Comparison of ENCODE assay signal across 1 cellular context in the genomic region with DNA sequence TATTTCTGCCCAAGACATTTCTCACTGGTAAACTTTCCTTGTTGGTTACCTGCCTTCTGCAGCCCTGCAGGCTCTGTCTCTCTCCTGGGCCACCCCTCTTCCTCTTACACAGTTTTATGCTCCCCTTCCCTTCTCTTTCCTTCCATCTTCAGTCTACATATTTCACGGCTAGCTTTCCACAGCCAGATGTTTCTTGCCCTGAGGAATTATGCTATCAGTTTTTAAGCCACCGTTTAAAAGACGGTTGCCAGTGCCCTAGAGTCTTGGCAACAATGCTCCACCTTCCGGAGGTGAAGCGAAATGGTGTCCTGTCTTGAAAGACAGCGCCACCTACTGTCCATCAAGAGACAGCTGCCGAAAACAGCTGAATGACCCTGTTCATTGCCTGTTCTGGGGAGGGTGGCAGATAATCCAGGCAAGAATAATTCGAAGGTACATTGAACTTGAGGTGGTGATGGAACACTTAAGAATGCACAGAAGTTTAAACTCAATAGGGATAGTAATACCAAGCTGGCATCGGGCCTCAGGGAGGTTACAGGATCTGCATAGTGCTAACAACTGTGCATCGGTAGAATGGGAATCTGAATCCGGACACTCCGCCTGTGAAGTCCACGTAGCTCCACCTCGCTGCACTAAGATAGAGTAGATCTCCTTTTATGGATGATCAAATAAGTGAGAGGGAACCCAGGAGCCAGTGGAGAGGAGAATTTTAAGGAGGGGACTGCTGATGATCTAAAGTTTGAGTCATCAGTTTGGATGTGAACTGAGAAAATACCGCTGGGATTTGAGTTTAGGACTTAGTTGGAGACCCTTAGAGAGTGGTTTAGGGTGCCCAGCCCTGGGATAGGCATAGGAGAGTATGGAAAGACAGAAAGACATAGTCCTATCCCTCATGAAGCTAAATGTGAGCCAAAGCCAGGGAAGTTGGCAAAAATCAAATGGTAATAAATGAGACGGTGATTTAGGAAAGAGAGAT.
A peak's percentile ranks its signal among the peaks of the same experiment; 100 is the strongest.
TF ChIP-seq lines count a peak whose summit lies in the region.

No MANE protein-coding gene starts in this region.

TF ChIP-seq in HepG2, 621 proteins besides CTCF, POLR2A, EP300 and RAD21 (continued from another document):
- TF ChIP-seq CENPT (CRISPR knock-in tag; IDR thresholded peaks at IDR 0.05; ENCODE audit: low read depth), result no peak
- TF ChIP-seq, protein P1, sequence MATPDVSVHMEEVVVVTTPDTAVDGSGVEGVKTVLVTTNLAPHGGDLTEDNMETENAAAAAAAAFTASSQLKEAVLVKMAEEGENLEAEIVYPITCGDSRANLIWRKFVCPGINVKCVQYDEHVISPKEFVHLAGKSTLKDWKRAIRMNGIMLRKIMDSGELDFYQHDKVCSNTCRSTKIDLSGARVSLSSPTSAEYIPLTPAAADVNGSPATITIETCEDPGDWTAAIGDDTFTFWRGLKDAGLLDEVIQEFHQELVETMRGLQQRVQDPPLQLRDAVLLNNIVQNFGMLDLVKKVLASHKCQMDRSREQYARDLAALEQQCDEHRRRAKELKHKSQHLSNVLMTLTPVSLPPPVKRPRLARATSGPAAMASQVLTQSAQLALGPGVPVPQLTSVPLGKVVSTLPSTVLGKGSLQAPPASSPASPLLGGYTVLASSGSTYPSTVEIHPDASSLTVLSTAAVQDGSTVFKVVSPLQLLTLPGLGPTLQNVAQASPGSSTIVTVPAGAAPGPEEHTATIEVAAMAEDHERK (CRISPR knock-in tag; IDR thresholded peaks at IDR 0.05; ENCODE audit: low read depth), result no peak
- peak; percentile 44; the same call in 1 of the 2 replicates for TF ChIP-seq PHF8 (CRISPR knock-in tag; IDR thresholded peaks at IDR 0.05)
- no peak for TF ChIP-seq ISX (CRISPR knock-in tag; conservative IDR thresholded peaks at IDR 0.05)
- TF ChIP-seq, protein P2, sequence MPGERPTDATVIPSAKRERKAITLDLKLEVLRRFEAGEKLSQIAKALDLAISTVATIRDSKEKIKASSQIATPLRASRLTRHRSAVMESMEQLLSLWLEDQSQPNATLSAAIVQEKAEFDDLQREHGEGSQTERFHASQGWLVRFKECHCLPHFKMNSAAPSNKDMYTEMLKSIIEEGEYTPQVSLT (CRISPR knock-in tag; IDR thresholded peaks at IDR 0.05; ENCODE audit: borderline replicate concordance, low read depth), result no peak
- no peak for TF ChIP-seq RBM22 (optimal IDR thresholded peaks at IDR 0.05; ENCODE audit: low read length)
- TF ChIP-seq ZNF12 (CRISPR knock-in tag; IDR thresholded peaks at IDR 0.05), result no peak
- no peak for TF ChIP-seq ZNF235 (CRISPR knock-in tag; IDR thresholded peaks at IDR 0.05; ENCODE audit: borderline replicate concordance)
- TF ChIP-seq, protein P3, sequence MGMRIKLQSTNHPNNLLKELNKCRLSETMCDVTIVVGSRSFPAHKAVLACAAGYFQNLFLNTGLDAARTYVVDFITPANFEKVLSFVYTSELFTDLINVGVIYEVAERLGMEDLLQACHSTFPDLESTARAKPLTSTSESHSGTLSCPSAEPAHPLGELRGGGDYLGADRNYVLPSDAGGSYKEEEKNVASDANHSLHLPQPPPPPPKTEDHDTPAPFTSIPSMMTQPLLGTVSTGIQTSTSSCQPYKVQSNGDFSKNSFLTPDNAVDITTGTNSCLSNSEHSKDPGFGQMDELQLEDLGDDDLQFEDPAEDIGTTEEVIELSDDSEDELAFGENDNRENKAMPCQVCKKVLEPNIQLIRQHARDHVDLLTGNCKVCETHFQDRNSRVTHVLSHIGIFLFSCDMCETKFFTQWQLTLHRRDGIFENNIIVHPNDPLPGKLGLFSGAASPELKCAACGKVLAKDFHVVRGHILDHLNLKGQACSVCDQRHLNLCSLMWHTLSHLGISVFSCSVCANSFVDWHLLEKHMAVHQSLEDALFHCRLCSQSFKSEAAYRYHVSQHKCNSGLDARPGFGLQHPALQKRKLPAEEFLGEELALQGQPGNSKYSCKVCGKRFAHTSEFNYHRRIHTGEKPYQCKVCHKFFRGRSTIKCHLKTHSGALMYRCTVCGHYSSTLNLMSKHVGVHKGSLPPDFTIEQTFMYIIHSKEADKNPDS (CRISPR knock-in tag; IDR thresholded peaks at IDR 0.05), result no peak
- TF ChIP-seq GLI4 (CRISPR knock-in tag; IDR thresholded peaks at IDR 0.05; ENCODE audit: borderline replicate concordance), result no peak
- TF ChIP-seq, protein P4, sequence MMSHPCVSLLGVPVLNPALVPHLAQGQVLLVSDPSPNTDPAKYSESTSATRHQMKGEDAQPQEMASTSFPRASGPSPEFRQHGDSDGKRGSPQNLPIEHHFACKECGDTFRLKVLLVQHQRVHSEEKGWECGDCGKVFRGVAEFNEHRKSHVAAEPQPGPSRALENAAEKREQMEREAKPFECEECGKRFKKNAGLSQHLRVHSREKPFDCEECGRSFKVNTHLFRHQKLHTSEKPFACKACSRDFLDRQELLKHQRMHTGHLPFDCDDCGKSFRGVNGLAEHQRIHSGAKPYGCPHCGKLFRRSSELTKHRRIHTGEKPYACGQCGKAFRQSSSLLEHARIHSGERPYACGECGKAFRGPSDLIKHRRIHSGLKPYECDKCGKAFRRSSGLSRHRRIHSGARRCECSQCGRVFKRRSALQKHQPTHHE (CRISPR knock-in tag; IDR thresholded peaks at IDR 0.05; ENCODE audit: borderline replicate concordance), result no peak
- peak; percentile 63; the same call in 1 of the 2 replicates for TF ChIP-seq HOXA3 (CRISPR knock-in tag; IDR thresholded peaks at IDR 0.05)
- no peak for TF ChIP-seq ZFYVE20 (CRISPR knock-in tag; IDR thresholded peaks at IDR 0.05; ENCODE audit: borderline replicate concordance, low read depth)
- TF ChIP-seq, protein P5, sequence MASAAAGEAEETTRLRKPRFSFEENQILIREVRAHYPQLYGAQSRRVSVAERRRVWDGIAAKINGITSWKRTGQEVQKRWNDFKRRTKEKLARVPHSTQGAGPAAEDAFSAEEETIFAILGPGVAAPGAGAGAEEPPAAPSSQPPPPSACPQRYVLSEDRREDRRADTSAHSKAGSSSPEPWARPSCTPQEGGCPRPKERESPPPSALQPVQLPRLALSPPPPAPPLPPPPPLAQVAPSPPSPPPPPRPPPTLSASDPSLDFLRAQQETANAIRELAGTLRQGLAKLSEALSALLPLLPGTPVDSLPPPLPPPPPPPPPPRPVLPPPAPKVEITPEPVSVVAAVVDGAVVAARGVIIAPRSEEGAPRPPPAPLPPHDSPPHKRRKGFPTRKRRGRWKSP (CRISPR knock-in tag; IDR thresholded peaks at IDR 0.05), result no peak
- no peak for TF ChIP-seq SRY (CRISPR knock-in tag; IDR thresholded peaks at IDR 0.05)
- TF ChIP-seq, protein P6, sequence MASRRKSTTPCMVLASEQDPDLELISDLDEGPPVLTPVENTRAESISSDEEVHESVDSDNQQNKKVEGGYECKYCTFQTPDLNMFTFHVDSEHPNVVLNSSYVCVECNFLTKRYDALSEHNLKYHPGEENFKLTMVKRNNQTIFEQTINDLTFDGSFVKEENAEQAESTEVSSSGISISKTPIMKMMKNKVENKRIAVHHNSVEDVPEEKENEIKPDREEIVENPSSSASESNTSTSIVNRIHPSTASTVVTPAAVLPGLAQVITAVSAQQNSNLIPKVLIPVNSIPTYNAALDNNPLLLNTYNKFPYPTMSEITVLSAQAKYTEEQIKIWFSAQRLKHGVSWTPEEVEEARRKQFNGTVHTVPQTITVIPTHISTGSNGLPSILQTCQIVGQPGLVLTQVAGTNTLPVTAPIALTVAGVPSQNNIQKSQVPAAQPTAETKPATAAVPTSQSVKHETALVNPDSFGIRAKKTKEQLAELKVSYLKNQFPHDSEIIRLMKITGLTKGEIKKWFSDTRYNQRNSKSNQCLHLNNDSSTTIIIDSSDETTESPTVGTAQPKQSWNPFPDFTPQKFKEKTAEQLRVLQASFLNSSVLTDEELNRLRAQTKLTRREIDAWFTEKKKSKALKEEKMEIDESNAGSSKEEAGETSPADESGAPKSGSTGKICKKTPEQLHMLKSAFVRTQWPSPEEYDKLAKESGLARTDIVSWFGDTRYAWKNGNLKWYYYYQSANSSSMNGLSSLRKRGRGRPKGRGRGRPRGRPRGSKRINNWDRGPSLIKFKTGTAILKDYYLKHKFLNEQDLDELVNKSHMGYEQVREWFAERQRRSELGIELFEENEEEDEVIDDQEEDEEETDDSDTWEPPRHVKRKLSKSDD (CRISPR knock-in tag; IDR thresholded peaks at IDR 0.05; ENCODE audit: low read depth), result no peak
- TF ChIP-seq FOXC1 (CRISPR knock-in tag; IDR thresholded peaks at IDR 0.05; ENCODE audit: borderline replicate concordance), result peak; percentile 23; the same call in 1 of the 2 replicates
- TF ChIP-seq PPARG (CRISPR knock-in tag; conservative IDR thresholded peaks at IDR 0.05), result peak; percentile 58; the same call in 1 of the 2 replicates
- no peak for TF ChIP-seq GATA4 (IDR thresholded peaks at IDR 0.05; ENCODE audit: borderline replicate concordance, low read depth)
- peak; percentile 86; the same call in 1 of the 2 replicates for TF ChIP-seq ETV5 (CRISPR knock-in tag; IDR thresholded peaks at IDR 0.05; ENCODE audit: borderline replicate concordance)
- 0 out of 2 replicates have a peak, but pooled peaks have one; percentile 25 for TF ChIP-seq ZNF205 (CRISPR knock-in tag; IDR thresholded peaks at IDR 0.05)
- peak; percentile 84 for TF ChIP-seq ZSCAN9 (CRISPR knock-in tag; IDR thresholded peaks at IDR 0.05; ENCODE audit: borderline replicate concordance)
- TF ChIP-seq ZNF605 (CRISPR knock-in tag; IDR thresholded peaks at IDR 0.05), result no peak
- TF ChIP-seq ZNF329 (CRISPR knock-in tag; IDR thresholded peaks at IDR 0.05; ENCODE audit: low read depth), result no peak
- no peak for TF ChIP-seq CCAR2 (optimal IDR thresholded peaks at IDR 0.05; ENCODE audit: low read depth, low read length)
- TF ChIP-seq, protein P7, sequence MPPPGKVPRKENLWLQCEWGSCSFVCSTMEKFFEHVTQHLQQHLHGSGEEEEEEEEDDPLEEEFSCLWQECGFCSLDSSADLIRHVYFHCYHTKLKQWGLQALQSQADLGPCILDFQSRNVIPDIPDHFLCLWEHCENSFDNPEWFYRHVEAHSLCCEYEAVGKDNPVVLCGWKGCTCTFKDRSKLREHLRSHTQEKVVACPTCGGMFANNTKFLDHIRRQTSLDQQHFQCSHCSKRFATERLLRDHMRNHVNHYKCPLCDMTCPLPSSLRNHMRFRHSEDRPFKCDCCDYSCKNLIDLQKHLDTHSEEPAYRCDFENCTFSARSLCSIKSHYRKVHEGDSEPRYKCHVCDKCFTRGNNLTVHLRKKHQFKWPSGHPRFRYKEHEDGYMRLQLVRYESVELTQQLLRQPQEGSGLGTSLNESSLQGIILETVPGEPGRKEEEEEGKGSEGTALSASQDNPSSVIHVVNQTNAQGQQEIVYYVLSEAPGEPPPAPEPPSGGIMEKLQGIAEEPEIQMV (CRISPR knock-in tag; IDR thresholded peaks at IDR 0.05; ENCODE audit: low read depth), result no peak
- TF ChIP-seq ZBTB38 (CRISPR knock-in tag; IDR thresholded peaks at IDR 0.05), result peak; percentile 90
- TF ChIP-seq ZNF335 (CRISPR knock-in tag; IDR thresholded peaks at IDR 0.05), result peak; percentile 83; the same call in 1 of the 2 replicates
- TF ChIP-seq, protein P8, sequence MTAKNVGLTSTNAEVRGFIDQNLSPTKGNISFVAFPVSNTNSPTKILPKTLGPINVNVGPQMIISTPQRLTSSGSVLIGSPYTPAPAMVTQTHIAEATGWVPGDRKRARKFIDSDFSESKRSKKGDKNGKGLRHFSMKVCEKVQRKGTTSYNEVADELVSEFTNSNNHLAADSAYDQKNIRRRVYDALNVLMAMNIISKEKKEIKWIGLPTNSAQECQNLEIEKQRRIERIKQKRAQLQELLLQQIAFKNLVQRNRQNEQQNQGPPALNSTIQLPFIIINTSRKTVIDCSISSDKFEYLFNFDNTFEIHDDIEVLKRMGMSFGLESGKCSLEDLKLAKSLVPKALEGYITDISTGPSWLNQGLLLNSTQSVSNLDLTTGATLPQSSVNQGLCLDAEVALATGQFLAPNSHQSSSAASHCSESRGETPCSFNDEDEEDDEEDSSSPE (CRISPR knock-in tag; IDR thresholded peaks at IDR 0.05), result no peak
- TF ChIP-seq SALL2 (CRISPR knock-in tag; IDR thresholded peaks at IDR 0.05), result 0 out of 2 replicates have a peak, but pooled peaks have one; percentile 36
